In genomic region chr2:19609266-19609665, GRCh38 we compare ENCODE assay signal across 29 cellular contexts.
"Had no signal": no experiment of that assay in that cellular context is flagged by ENCODE, and none has a peak within 500 bp of the region (broad histone marks: within the 10 kb centered on the region; RNA-seq: fewer than 3 reads in every experiment).

No MANE protein-coding gene starts in this region.

- DNase-seq: activated CD4-positive, alpha-beta memory T cell treated with anti-CD3 and anti-CD28 coated beads for 36 hours; activated CD4-positive, alpha-beta T cell treated with anti-CD3 and anti-CD28 coated beads, Interleukin-2, amount 10 ng/mL, durations not matched to agents 24 days and 14 days; activated CD4-positive, CD25-positive, alpha-beta regulatory T cell treated with anti-CD3 and anti-CD28 coated beads, Interleukin-2, amount 50 U/mL, for 72 hours; activated CD8-positive, alpha-beta memory T cell treated with anti-CD3 and anti-CD28 coated beads, Interleukin-2, amount 50 U/mL, for 48 hours; activated gamma-delta T cell treated with Interleukin-2 at 50 U/mL for 16 hours; activated T-cell treated with anti-CD3 and anti-CD28 coated beads, Interleukin-2, amount 50 U/mL, for 24 hours; anterior cingulate cortex; body of pancreas; colonic mucosa; effector CD8-positive, alpha-beta T cell; esophagus squamous epithelium; foreskin fibroblast; head of caudate nucleus; hippocampal formation; immature natural killer cell; kidney; left colon; midbrain; naive thymus-derived CD4-positive, alpha-beta T cell; nucleus accumbens; right cardiac atrium; stimulated activated CD4-positive, alpha-beta T cell treated with anti-CD3 and anti-CD28 coated beads, Interleukin-2, amount 100 ng/mL, for 48 hours; stimulated activated naive CD8-positive, alpha-beta T cell treated with anti-CD3 and anti-CD28 coated beads, Interleukin-15, Interleukin-2, amounts not matched to agents 100 U/mL and 50 U/mL, for 24 hours; T-helper 2 cell; trophoblast cell had no signal

- H3K36me3 ChIP-seq: colonic mucosa, esophagus squamous epithelium, thoracic aorta had no signal

- H3K79me2 ChIP-seq: parathyroid adenoma had no signal

- ATAC-seq: activated T-helper 17 cell treated with anti-CD3 and anti-CD28 coated beads, Interleukin-2, amount 50 U/mL, for 72 hours; body of pancreas; left colon; naive thymus-derived CD4-positive, alpha-beta T cell; right cardiac atrium; stimulated activated naive CD8-positive, alpha-beta T cell treated with anti-CD3 and anti-CD28 coated beads, Interleukin-15, Interleukin-2, amounts not matched to agents 100 U/mL and 50 U/mL, for 24 hours had no signal

- H3K4me3 ChIP-seq: body of pancreas, colonic mucosa, esophagus squamous epithelium, thoracic aorta had no signal

- H3K27me3 ChIP-seq: body of pancreas, colonic mucosa, esophagus squamous epithelium had no signal

- H3K9ac ChIP-seq: parathyroid adenoma had no signal

- H2AFZ ChIP-seq: parathyroid adenoma had no signal

- H3K4me1 ChIP-seq: body of pancreas, colonic mucosa, esophagus squamous epithelium, parathyroid adenoma had no signal

- H3K9me3 ChIP-seq: body of pancreas, colonic mucosa, esophagus squamous epithelium, thoracic aorta had no signal

- H3K27ac ChIP-seq: body of pancreas, colonic mucosa, epithelial cell of prostate, parathyroid adenoma, thoracic aorta had no signal
